ENCODE assay signal across 22 cellular contexts in genomic region chr6:23137596-23137995, GRCh38.
DNase-seq lines count a peak whose midpoint lies in the region; ATAC-seq, FAIRE-seq and TF ChIP-seq lines count a peak whose summit lies in the region.
"Had no signal": no experiment of that assay in that cellular context is flagged by ENCODE, and none has a peak within 500 bp of the region (broad histone marks: within the 10 kb centered on the region; RNA-seq: fewer than 3 reads in every experiment).

No MANE protein-coding gene starts in this region.

- no peaks in the 10 kb centered on the region for H4K20me1 ChIP-seq in endothelial cell of umbilical vein (replicated peaks; ENCODE audit: control insufficient read depth, extremely low read depth, insufficient read depth, low read length)

- no peak for ATAC-seq in GM18861 (IDR thresholded peaks at IDR 0.05; ENCODE audit: unreplicated experiment)
- ATAC-seq: activated naive CD4-positive, alpha-beta T cell treated with anti-CD3 and anti-CD28 coated beads, Interleukin-2, amount 50 U/mL, for 72 hours; gastrocnemius medialis; left colon had no signal

- no peak for TF ChIP-seq POLR2A in endothelial cell of umbilical vein (IDR thresholded peaks at IDR 0.05; ENCODE audit: low read depth, low read length)

- dilution Hi-C loops in endothelial cell of umbilical vein (cut with MboI; ENCODE audit: extremely low pct_ligation_motif_present, low sequenced_read_pairs) = no loop called here

- H3K27ac ChIP-seq in endothelial cell of umbilical vein (ENCODE audit: insufficient read depth, low read depth, low read length) = no peak overlapping the region
- H3K27ac ChIP-seq: breast epithelium, gastrocnemius medialis, upper lobe of left lung had no signal

- FAIRE-seq in endothelial cell of umbilical vein (lab: Jason Lieb, UNC) = peak; percentile 91

- no peak overlapping the region for H3K4me2 ChIP-seq in endothelial cell of umbilical vein (ENCODE audit: insufficient read depth, low read length)

- H3K27me3 ChIP-seq in endothelial cell of umbilical vein (ENCODE audit: control insufficient read depth in 2 of 2, insufficient read depth in 2 of 2, low read length in 2 of 2) = no peaks in the 10 kb centered on the region
- H3K27me3 ChIP-seq: breast epithelium, gastrocnemius medialis, upper lobe of left lung had no signal

- DNase-seq in HS-27A (ENCODE audit: low read depth) (peak; percentile 46), NCI-H69 (lab: John Stamatoyannopoulos, UW) (peak; percentile 41), endothelial cell of umbilical vein (ENCODE audit: low read depth, low spot score) (peak; percentile 79), left kidney (ENCODE audit: low read depth, low spot score) (peak; percentile 47), NCI-H1105 (lab: John Stamatoyannopoulos, UW) (no peak), RKO (ENCODE audit: low spot score) (no peak), Kasumi-1 (lab: John Stamatoyannopoulos, UW) (no peak)
- DNase-seq: activated CD4-positive, alpha-beta T cell treated with anti-CD3 and anti-CD28 coated beads for 48 hours; CD4-positive, alpha-beta T cell; DMS79 treated with DMSO at 0.1 percent for 48 hours; gastrocnemius medialis; left colon; midbrain; NCI-H1105 treated with DMSO at 0.1 percent for 48 hours; NCI-H2081; NCI-H524; nephron progenitor cell; SIG-M5 had no signal

- H3K9ac ChIP-seq in endothelial cell of umbilical vein (replicated peaks; ENCODE audit: extremely low read depth, insufficient read depth, low read length) = no peak overlapping the region

- H3K4me1 ChIP-seq in endothelial cell of umbilical vein (ENCODE audit: control insufficient read depth, extremely low read depth, insufficient read depth, low read length) = no peaks in the 10 kb centered on the region
- H3K4me1 ChIP-seq: breast epithelium, gastrocnemius medialis, upper lobe of left lung had no signal

- H3K4me3 ChIP-seq in endothelial cell of umbilical vein (replicated peaks in 1 of 3; ENCODE audit: insufficient read depth in 1 of 3, low read depth in 1 of 3, low read length in 3 of 3) = no peak overlapping the region
- H3K4me3 ChIP-seq: breast epithelium, gastrocnemius medialis, upper lobe of left lung had no signal

- POLR2A ChIA-PET in endothelial cell of umbilical vein (lab: Charles Lee) = no interaction called here

- intact Hi-C loops in endothelial cell of umbilical vein (cut with micrococcal nuclease) = no loop called here

- no peaks in the 10 kb centered on the region for H3K9me3 ChIP-seq in endothelial cell of umbilical vein (replicated peaks; ENCODE audit: control insufficient read depth, insufficient read depth, low read length)

- H2AFZ ChIP-seq in endothelial cell of umbilical vein (ENCODE audit: low read depth, low read length) = no peak overlapping the region

- H3K79me2 ChIP-seq in endothelial cell of umbilical vein (ENCODE audit: control insufficient read depth, insufficient read depth, low read length) = no peaks in the 10 kb centered on the region

- BruUV-seq in endothelial cell of umbilical vein (replicated peaks; lab: Mats Ljungman, UMichigan) = no TSS peak

- no peaks in the 10 kb centered on the region for H3K36me3 ChIP-seq in endothelial cell of umbilical vein (ENCODE audit: control insufficient read depth in 2 of 2, extremely low read depth in 1 of 2, insufficient read depth in 2 of 2, low read length in 2 of 2)
- H3K36me3 ChIP-seq: breast epithelium, gastrocnemius medialis, upper lobe of left lung had no signal

- CTCF ChIA-PET in endothelial cell of umbilical vein (lab: Charles Lee) = no interaction called here

- H3K9me1 ChIP-seq in endothelial cell of umbilical vein (replicated peaks; ENCODE audit: control insufficient read depth, extremely low read depth, insufficient read depth, low read length) = no peaks in the 10 kb centered on the region

- no peak for TF ChIP-seq CTCF in endothelial cell of umbilical vein (IDR thresholded peaks at IDR 0.05; ENCODE audit: extremely low read depth in 1 of 2, insufficient read depth in 1 of 2, low read depth in 1 of 2, low read length in 2 of 2)

TF ChIP-seq in endothelial cell of umbilical vein, 7 proteins besides CTCF, POLR2A, EP300 and RAD21:
- no peak for TF ChIP-seq GATA2 (IDR thresholded peaks at IDR 0.05; ENCODE audit: insufficient read depth, insufficient read length, low read depth, low read length)
- TF ChIP-seq FOS (IDR thresholded peaks at IDR 0.05; ENCODE audit: borderline replicate concordance, insufficient read depth, low read length) = no peak
- TF ChIP-seq MAX (IDR thresholded peaks at IDR 0.05; ENCODE audit: insufficient read depth, insufficient read length) = no peak
- TF ChIP-seq JUN (IDR thresholded peaks at IDR 0.05; ENCODE audit: borderline replicate concordance, insufficient read depth, insufficient read length, low read depth) = no peak
- no peak for TF ChIP-seq POLR2AphosphoS5 (IDR thresholded peaks at IDR 0.05; ENCODE audit: insufficient read depth, low read depth, low read length)
- no peak for TF ChIP-seq EZH2 (IDR thresholded peaks at IDR 0.05; ENCODE audit: borderline replicate concordance, low read depth, low read length, severe bottlenecking)
- TF ChIP-seq MYC (IDR thresholded peaks at IDR 0.05; ENCODE audit: low read depth, low read length) = no peak

Comparison
In these comparisons a context has a peak if more than half of its experiments do, and no peak if none do; other contexts are left out.
1. DNase-seq: peak in HS-27A (single experiment), NCI-H69 (single experiment), endothelial cell of umbilical vein (single experiment) and left kidney (single experiment); none in NCI-H1105 (single experiment), RKO (single experiment) and Kasumi-1 (0 of 2).